2 cellular contexts compared by ENCODE assay signal in the genomic region with DNA sequence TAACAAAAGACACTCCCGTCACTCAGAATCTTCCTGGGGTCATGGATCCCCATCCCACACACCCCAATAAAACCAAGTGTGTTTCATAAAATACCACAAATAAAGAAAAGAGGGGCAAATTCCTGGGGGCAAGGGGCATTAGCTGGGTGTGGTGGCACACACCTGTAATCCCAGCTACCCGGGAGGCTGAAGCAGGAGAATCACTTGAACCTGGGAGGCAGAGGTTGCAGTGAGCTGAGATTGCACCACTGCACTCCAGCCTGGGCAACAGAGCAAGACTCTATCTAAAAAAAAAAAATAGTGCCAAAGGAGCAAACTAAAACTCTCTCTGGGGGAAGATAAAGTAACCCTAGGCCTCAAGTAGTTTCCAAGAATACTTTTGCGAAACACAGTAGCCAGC. TPM values are rescaled to one million over a fixed set of nuclear protein-coding genes. Genes with fewer than 3 reads are reported as not detected.
"Had no signal": no experiment of that assay in that cellular context is flagged by ENCODE, and none has a peak within 500 bp of the region (broad histone marks: within the 10 kb centered on the region; RNA-seq: fewer than 3 reads in every experiment).

No MANE protein-coding gene starts in this region.

RNA-seq across cellular contexts. Expression of gene KNDC1, which starts 8.9 kb away (rescaled TPM):
- total RNA-seq: M059J, Right ventricle myocardium superior had no signal
